In genomic region chr11:14232652-14233051, GRCh38 we compare ENCODE assay signal across 14 cellular contexts.
DNase-seq lines count a peak whose midpoint lies in the region; ATAC-seq and TF ChIP-seq lines count a peak whose summit lies in the region.
"Had no signal": no experiment of that assay in that cellular context is flagged by ENCODE, and none has a peak within 500 bp of the region (broad histone marks: within the 10 kb centered on the region; RNA-seq: fewer than 3 reads in every experiment).

No MANE protein-coding gene starts in this region.

- no peaks in the 10 kb centered on the region for H3K79me2 ChIP-seq in PC-3 (ENCODE audit: low read length)

- BruUV-seq in PC-3 (replicated peaks; lab: Mats Ljungman, UMichigan): no TSS peak

- TF ChIP-seq CTCF in 22Rv1 (IDR thresholded peaks at IDR 0.05) (peak; percentile 88), GM10266 (IDR thresholded peaks at IDR 0.05; ENCODE audit: control insufficient read depth, insufficient read depth, low read depth, missing control alignments) (peak; percentile 17), PC-3 (conservative IDR thresholded peaks at IDR 0.05; ENCODE audit: low read depth, low read length) (peak; percentile 62), fibroblast of mammary gland (conservative IDR thresholded peaks at IDR 0.05; ENCODE audit: control insufficient read depth, insufficient read depth, low read depth, low read length) (peak; percentile 23), uterus (IDR thresholded peaks at IDR 0.05) (no peak)

- H3K36me3 ChIP-seq in PC-3 (ENCODE audit: low read depth, low read length) (no peaks in the 10 kb centered on the region), uterus (no peaks in the 10 kb centered on the region)
- H3K36me3 ChIP-seq: BLaER1 had no signal

- H3K4me3 ChIP-seq in PC-3 (ENCODE audit: low read length): no peak overlapping the region
- H3K4me3 ChIP-seq in fibroblast of mammary gland (ENCODE audit: control insufficient read depth, low read depth, low read length): no peak overlapping the region
- H3K4me3 ChIP-seq in uterus: no peak overlapping the region
- H3K4me3 ChIP-seq: BLaER1, body of pancreas had no signal

- no peaks in the 10 kb centered on the region for H3F3A ChIP-seq in PC-3 (ENCODE audit: low read length, unreplicated experiment)

- CTCF ChIA-PET in PC-3 (lab: Charles Lee): interaction anchor here (0.7 kb wide), 1 partner anchor 280 kb away, joined by 3 read pairs; no protein-coding TSS in a partner anchor

- TF ChIP-seq POLR2A in uterus (IDR thresholded peaks at IDR 0.05): no peak

- no peaks in the 10 kb centered on the region for H4K20me1 ChIP-seq in PC-3 (ENCODE audit: low read length)
- H4K20me1 ChIP-seq: BLaER1 had no signal

- no peak overlapping the region for H3K9ac ChIP-seq in PC-3 (ENCODE audit: low read length)
- H3K9ac ChIP-seq: BLaER1 had no signal

- ATAC-seq in PC-3 (peak; percentile 60; the same call in 1 of the 2 replicates), HG03196 (IDR thresholded peaks at IDR 0.05; ENCODE audit: unreplicated experiment) (no peak), HG03520 (IDR thresholded peaks at IDR 0.05; ENCODE audit: unreplicated experiment) (no peak)
- ATAC-seq: activated T-cell treated with anti-CD3 and anti-CD28 coated beads, Interleukin-2, amount 50 U/mL, for 72 hours; body of pancreas; esophagus mucosa had no signal

- H2AFZ ChIP-seq in PC-3 (ENCODE audit: low read length): no peak overlapping the region

- DNase-seq in GM10266 (ENCODE audit: extremely low spot score) (no peak), PC-3 (peak; percentile 14), fibroblast of mammary gland (ENCODE audit: low read depth) (no peak), SW 1271 (lab: John Stamatoyannopoulos, UW) (no peak), uterus (no peak)
- DNase-seq: activated CD4-positive, CD25-positive, alpha-beta regulatory T cell; activated T-cell treated with anti-CD3 and anti-CD28 coated beads, Interleukin-2, amount 50 U/mL, for 72 hours; body of pancreas; NCI-H146 had no signal

- no peaks in the 10 kb centered on the region for H3K9me2 ChIP-seq in PC-3 (replicated peaks; ENCODE audit: low read length)

- intact Hi-C loops in PC-3 (cut with micrococcal nuclease): no loop called here
- intact Hi-C loops in uterus (cut with DNase I; ENCODE audit: low total_unique reads): no loop called here

- POLR2A ChIA-PET in PC-3 (lab: Charles Lee; ENCODE audit: unreplicated experiment): no interaction called here

- H3K4me2 ChIP-seq in PC-3 (ENCODE audit: low read length): no peak overlapping the region
- H3K4me2 ChIP-seq: BLaER1 had no signal

- peaks cover 57% of the 10 kb centered on the region for H3K27me3 ChIP-seq in PC-3 (ENCODE audit: low read length)
- H3K27me3 ChIP-seq in uterus: no peaks in the 10 kb centered on the region
- H3K27me3 ChIP-seq: BLaER1, body of pancreas had no signal

- H3K4me1 ChIP-seq in PC-3 (ENCODE audit: insufficient read depth, low read length): no peaks in the 10 kb centered on the region
- no peaks in the 10 kb centered on the region for H3K4me1 ChIP-seq in uterus
- H3K4me1 ChIP-seq: body of pancreas had no signal

- H3K9me3 ChIP-seq in PC-3 (ENCODE audit: low read length) (no peaks in the 10 kb centered on the region), uterus (no peaks in the 10 kb centered on the region)
- H3K9me3 ChIP-seq: BLaER1, body of pancreas had no signal

- H3K27ac ChIP-seq in 22Rv1: no peak overlapping the region
- no peak overlapping the region for H3K27ac ChIP-seq in PC-3 (ENCODE audit: low read length)
- no peak overlapping the region for H3K27ac ChIP-seq in uterus
- H3K27ac ChIP-seq: BLaER1, body of pancreas had no signal

Comparison
In these comparisons a context has a peak if more than half of its experiments do, and no peak if none do; other contexts are left out.
1. CTCF ChIP-seq: peak in 22Rv1 (single experiment), GM10266 (single experiment), PC-3 (single experiment) and fibroblast of mammary gland (single experiment); none in uterus (0 of 4).